Comparison of ENCODE assay signal across 1 cellular context in genomic region chr20:3470208-3470626, GRCh38.
TF ChIP-seq lines count a peak whose summit lies in the region.

No MANE protein-coding gene starts in this region.

TF ChIP-seq in SK-N-SH treated with all-trans-retinoic acid at 6 μM for 48 hours, 23 proteins besides CTCF, POLR2A, EP300 and RAD21 (continued from another document):
- TF ChIP-seq PATZ1 (CRISPR knock-in tag; IDR thresholded peaks at IDR 0.05; ENCODE audit: borderline replicate concordance) (no peak), TCF4 (CRISPR knock-in tag; IDR thresholded peaks at IDR 0.05; ENCODE audit: borderline replicate concordance) (no peak), PPARA (CRISPR knock-in tag; IDR thresholded peaks at IDR 0.05; ENCODE audit: borderline replicate concordance) (no peak), ZNF8 (CRISPR knock-in tag; IDR thresholded peaks at IDR 0.05) (no peak)
